In the genomic region with DNA sequence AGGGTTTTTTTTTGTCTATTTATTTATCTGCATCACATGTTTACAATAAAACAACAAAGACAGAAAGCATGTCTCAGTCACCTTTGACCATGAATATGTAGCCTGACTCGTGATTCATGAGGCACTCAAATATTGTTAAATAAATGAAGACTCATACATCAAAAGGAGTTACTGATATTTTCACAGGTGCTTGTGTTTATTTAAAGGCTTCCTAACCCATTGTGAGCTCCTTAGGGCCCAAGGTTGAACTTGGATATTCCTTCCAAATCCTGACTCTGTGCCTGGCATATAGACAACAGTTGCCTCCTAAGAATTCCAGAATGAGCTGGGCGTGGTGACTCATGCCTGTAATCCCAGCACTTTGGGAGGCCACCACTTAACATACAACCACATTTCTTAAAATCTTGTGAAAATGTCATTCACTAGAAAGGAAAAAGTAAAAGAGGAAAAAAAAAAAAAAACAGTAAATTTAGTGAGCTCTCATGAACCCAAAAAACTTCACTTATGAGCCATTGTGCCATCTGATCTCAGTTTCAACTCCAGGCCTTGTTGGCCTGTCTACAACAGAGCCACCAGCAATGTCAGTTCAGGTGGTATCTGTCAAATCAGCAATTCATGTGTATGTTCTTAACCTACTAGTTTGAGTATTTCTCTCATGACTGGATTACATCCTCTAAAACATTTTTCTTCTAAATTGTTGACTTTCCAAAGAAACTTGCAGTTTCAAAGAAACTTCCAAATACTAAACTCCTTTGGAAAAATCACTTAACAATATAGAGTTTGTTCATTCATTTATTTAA, we compare ENCODE assay signal across 2 cellular contexts.
TF ChIP-seq lines count a peak whose summit lies in the region.

No MANE protein-coding gene starts in this region.

TF ChIP-seq in HepG2, 621 proteins besides CTCF, POLR2A, EP300 and RAD21 (continued from another document and continues in another):
- no peak for TF ChIP-seq ZNF550 (CRISPR knock-in tag; IDR thresholded peaks at IDR 0.05; ENCODE audit: borderline replicate concordance)
- TF ChIP-seq FOXA3 (CRISPR knock-in tag; IDR thresholded peaks at IDR 0.05), result no peak
- TF ChIP-seq MNT (IDR thresholded peaks at IDR 0.05), result no peak
- TF ChIP-seq, protein P1, sequence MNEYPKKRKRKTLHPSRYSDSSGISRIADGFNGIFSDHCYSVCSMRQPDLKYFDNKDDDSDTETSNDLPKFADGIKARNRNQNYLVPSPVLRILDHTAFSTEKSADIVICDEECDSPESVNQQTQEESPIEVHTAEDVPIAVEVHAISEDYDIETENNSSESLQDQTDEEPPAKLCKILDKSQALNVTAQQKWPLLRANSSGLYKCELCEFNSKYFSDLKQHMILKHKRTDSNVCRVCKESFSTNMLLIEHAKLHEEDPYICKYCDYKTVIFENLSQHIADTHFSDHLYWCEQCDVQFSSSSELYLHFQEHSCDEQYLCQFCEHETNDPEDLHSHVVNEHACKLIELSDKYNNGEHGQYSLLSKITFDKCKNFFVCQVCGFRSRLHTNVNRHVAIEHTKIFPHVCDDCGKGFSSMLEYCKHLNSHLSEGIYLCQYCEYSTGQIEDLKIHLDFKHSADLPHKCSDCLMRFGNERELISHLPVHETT (CRISPR knock-in tag; conservative IDR thresholded peaks at IDR 0.05), result no peak
- TF ChIP-seq HHEX (CRISPR knock-in tag; IDR thresholded peaks at IDR 0.05), result no peak
- TF ChIP-seq, protein P2, sequence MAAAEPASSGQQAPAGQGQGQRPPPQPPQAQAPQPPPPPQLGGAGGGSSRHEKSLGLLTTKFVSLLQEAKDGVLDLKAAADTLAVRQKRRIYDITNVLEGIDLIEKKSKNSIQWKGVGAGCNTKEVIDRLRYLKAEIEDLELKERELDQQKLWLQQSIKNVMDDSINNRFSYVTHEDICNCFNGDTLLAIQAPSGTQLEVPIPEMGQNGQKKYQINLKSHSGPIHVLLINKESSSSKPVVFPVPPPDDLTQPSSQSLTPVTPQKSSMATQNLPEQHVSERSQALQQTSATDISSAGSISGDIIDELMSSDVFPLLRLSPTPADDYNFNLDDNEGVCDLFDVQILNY (CRISPR knock-in tag; conservative IDR thresholded peaks at IDR 0.05), result no peak
- no peak for TF ChIP-seq ZNF83 (CRISPR knock-in tag; IDR thresholded peaks at IDR 0.05; ENCODE audit: borderline replicate concordance)
- no peak for TF ChIP-seq NFE2L1 (CRISPR knock-in tag; IDR thresholded peaks at IDR 0.05; ENCODE audit: borderline replicate concordance)
- TF ChIP-seq SMC3 (IDR thresholded peaks at IDR 0.05; ENCODE audit: low read length), result no peak
- no peak for TF ChIP-seq FOXK1 (CRISPR knock-in tag; IDR thresholded peaks at IDR 0.05; ENCODE audit: borderline replicate concordance, low read depth)
- TF ChIP-seq, protein P3, sequence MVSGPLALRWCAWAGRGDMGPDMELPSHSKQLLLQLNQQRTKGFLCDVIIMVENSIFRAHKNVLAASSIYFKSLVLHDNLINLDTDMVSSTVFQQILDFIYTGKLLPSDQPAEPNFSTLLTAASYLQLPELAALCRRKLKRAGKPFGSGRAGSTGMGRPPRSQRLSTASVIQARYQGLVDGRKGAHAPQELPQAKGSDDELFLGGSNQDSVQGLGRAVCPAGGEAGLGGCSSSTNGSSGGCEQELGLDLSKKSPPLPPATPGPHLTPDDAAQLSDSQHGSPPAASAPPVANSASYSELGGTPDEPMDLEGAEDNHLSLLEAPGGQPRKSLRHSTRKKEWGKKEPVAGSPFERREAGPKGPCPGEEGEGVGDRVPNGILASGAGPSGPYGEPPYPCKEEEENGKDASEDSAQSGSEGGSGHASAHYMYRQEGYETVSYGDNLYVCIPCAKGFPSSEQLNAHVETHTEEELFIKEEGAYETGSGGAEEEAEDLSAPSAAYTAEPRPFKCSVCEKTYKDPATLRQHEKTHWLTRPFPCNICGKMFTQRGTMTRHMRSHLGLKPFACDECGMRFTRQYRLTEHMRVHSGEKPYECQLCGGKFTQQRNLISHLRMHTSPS (CRISPR knock-in tag; IDR thresholded peaks at IDR 0.05; ENCODE audit: low read depth), result no peak
- TF ChIP-seq ZNF264 (CRISPR knock-in tag; IDR thresholded peaks at IDR 0.05), result no peak
- TF ChIP-seq KAT8 (CRISPR knock-in tag; IDR thresholded peaks at IDR 0.05), result no peak
- no peak for TF ChIP-seq MXD4 (CRISPR knock-in tag; IDR thresholded peaks at IDR 0.05)
- no peak for TF ChIP-seq ZBTB42 (CRISPR knock-in tag; IDR thresholded peaks at IDR 0.05)
- no peak for TF ChIP-seq ZNF33A (CRISPR knock-in tag; IDR thresholded peaks at IDR 0.05; ENCODE audit: borderline replicate concordance)
- no peak for TF ChIP-seq ZNF232 (CRISPR knock-in tag; IDR thresholded peaks at IDR 0.05; ENCODE audit: borderline replicate concordance)
- TF ChIP-seq ZNF660 (CRISPR knock-in tag; IDR thresholded peaks at IDR 0.05; ENCODE audit: borderline replicate concordance, low read depth), result no peak
- no peak for TF ChIP-seq MATR3 (CRISPR knock-in tag; IDR thresholded peaks at IDR 0.05)
- TF ChIP-seq NR2F1 (CRISPR knock-in tag; IDR thresholded peaks at IDR 0.05), result peak in 1 of 2 experiments; percentile 58; a peak in 2 of 4 replicates
- TF ChIP-seq ZNF530 (CRISPR knock-in tag; IDR thresholded peaks at IDR 0.05; ENCODE audit: low read depth), result no peak
- TF ChIP-seq CEBPB (IDR thresholded peaks at IDR 0.05; ENCODE audit: borderline replicate concordance, low read depth, low read length), result no peak
- no peak for TF ChIP-seq REL (CRISPR knock-in tag; conservative IDR thresholded peaks at IDR 0.05)
- no peak for TF ChIP-seq PRPF4 (IDR thresholded peaks at IDR 0.05; ENCODE audit: low read depth, low read length, poor library complexity, severe bottlenecking)
- peak; percentile 82 to 86 for TF ChIP-seq MAFK (conservative IDR thresholded peaks at IDR 0.05 in 1 of 2, IDR thresholded peaks at IDR 0.05 in 1 of 2; ENCODE audit: low read length in 2 of 2)
- TF ChIP-seq TGIF2 (CRISPR knock-in tag; IDR thresholded peaks at IDR 0.05), result no peak
- TF ChIP-seq, protein P4, sequence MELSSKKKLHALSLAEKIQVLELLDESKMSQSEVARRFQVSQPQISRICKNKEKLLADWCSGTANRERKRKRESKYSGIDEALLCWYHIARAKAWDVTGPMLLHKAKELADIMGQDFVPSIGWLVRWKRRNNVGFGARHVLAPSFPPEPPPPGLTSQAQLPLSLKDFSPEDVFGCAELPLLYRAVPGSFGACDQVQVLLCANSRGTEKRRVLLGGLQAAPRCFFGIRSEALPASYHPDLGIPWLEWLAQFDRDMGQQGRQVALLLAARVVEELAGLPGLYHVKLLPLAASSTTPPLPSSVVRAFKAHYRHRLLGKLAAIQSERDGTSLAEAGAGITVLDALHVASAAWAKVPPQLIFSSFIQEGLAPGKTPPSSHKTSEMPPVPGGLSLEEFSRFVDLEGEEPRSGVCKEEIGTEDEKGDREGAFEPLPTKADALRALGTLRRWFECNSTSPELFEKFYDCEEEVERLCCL (CRISPR knock-in tag; IDR thresholded peaks at IDR 0.05; ENCODE audit: borderline replicate concordance), result no peak

TF ChIP-seq in SK-N-SH, 30 proteins besides CTCF, POLR2A, EP300 and RAD21 (continued from another document):
- TF ChIP-seq FOSL2 (IDR thresholded peaks at IDR 0.05; ENCODE audit: borderline replicate concordance, low read depth), result peak; percentile 46; the same call in 1 of the 2 replicates
- TF ChIP-seq, protein P5, sequence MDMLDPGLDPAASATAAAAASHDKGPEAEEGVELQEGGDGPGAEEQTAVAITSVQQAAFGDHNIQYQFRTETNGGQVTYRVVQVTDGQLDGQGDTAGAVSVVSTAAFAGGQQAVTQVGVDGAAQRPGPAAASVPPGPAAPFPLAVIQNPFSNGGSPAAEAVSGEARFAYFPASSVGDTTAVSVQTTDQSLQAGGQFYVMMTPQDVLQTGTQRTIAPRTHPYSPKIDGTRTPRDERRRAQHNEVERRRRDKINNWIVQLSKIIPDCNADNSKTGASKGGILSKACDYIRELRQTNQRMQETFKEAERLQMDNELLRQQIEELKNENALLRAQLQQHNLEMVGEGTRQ (IDR thresholded peaks at IDR 0.05; ENCODE audit: borderline replicate concordance, low read depth, low read length), result no peak
- TF ChIP-seq TCF12 (IDR thresholded peaks at IDR 0.05), result peak; percentile 48
- no peak for TF ChIP-seq RXRA (IDR thresholded peaks at IDR 0.05; ENCODE audit: borderline replicate concordance, low read depth)
- no peak for TF ChIP-seq JUND (IDR thresholded peaks at IDR 0.05)
- no peak for TF ChIP-seq MEF2A (IDR thresholded peaks at IDR 0.05; ENCODE audit: borderline replicate concordance, low read depth)
TF ChIP-seq in SK-N-SH: peak in this region for 2.
